Comparison of ENCODE assay signal across 28 cellular contexts in genomic region chr12:42440608-42441007, GRCh38.
"Had no signal": no experiment of that assay in that cellular context is flagged by ENCODE, and none has a peak within 500 bp of the region (broad histone marks: within the 10 kb centered on the region; RNA-seq: fewer than 3 reads in every experiment).

No MANE protein-coding gene starts in this region.

- H3K27ac Mint-ChIP-seq: naive thymus-derived CD8-positive, alpha-beta T cell; natural killer cell treated with Interleukin-12 subunit alpha and Interleukin-12 subunit beta and Interleukin-15 and Interleukin-18, amount 100 ng/mL, for 72 hours; nephron progenitor cell; neural progenitor cell; progenitor cell of endocrine pancreas; stimulated activated memory B cell treated with anti-CD40 and anti-IgM and Interleukin-4, amounts not matched to agents 10 μg/mL and 1 μg/mL and 100 μg/mL, for 72 hours; stimulated activated naive CD8-positive, alpha-beta T cell treated with anti-CD3 and anti-CD28 coated beads, Interleukin-15, amount 100 ng/mL, for 72 hours; type B pancreatic cell had no signal

- H3K4me3 Mint-ChIP-seq: naive thymus-derived CD8-positive, alpha-beta T cell; natural killer cell treated with Interleukin-12 subunit alpha and Interleukin-12 subunit beta and Interleukin-15 and Interleukin-18, amount 100 ng/mL, for 72 hours; nephron progenitor cell; neural progenitor cell; stimulated activated memory B cell treated with anti-CD40 and anti-IgM and Interleukin-4, amounts not matched to agents 10 μg/mL and 1 μg/mL and 100 μg/mL, for 72 hours; stimulated activated naive CD8-positive, alpha-beta T cell treated with anti-CD3 and anti-CD28 coated beads, Interleukin-15, amount 100 ng/mL, for 72 hours; type B pancreatic cell had no signal

- H3K27me3 Mint-ChIP-seq: naive thymus-derived CD8-positive, alpha-beta T cell; natural killer cell treated with Interleukin-12 subunit alpha and Interleukin-12 subunit beta and Interleukin-15 and Interleukin-18, amount 100 ng/mL, for 72 hours; progenitor cell of endocrine pancreas; stimulated activated memory B cell treated with anti-CD40 and anti-IgM and Interleukin-4, amounts not matched to agents 10 μg/mL and 1 μg/mL and 100 μg/mL, for 72 hours; stimulated activated naive CD8-positive, alpha-beta T cell treated with anti-CD3 and anti-CD28 coated beads, Interleukin-15, amount 100 ng/mL, for 72 hours; type B pancreatic cell had no signal

- H3K9me3 Mint-ChIP-seq: natural killer cell treated with Interleukin-12 subunit alpha and Interleukin-12 subunit beta and Interleukin-15 and Interleukin-18, amount 100 ng/mL, for 72 hours had no signal

- ATAC-seq: naive thymus-derived CD8-positive, alpha-beta T cell; natural killer cell treated with Interleukin-12 subunit alpha and Interleukin-12 subunit beta and Interleukin-15 and Interleukin-18, amount 100 ng/mL, for 72 hours; psoas muscle; right cardiac atrium; right lobe of liver; stimulated activated memory B cell treated with anti-CD40 and anti-IgM and Interleukin-4, amounts not matched to agents 10 μg/mL and 1 μg/mL and 100 μg/mL, for 72 hours; stimulated activated naive CD8-positive, alpha-beta T cell treated with anti-CD3 and anti-CD28 coated beads, Interleukin-15, amount 100 ng/mL, for 72 hours; stimulated activated naive CD8-positive, alpha-beta T cell treated with anti-CD3 and anti-CD28 coated beads, Interleukin-15, Interleukin-2, amounts not matched to agents 100 U/mL and 50 U/mL, for 24 hours; upper lobe of right lung had no signal

- DNase-seq: naive thymus-derived CD8-positive, alpha-beta T cell; nephron progenitor cell; occipital lobe; ovary; posterior cingulate gyrus; psoas muscle; right cardiac atrium; right lobe of liver; sigmoid colon; small intestine; stimulated activated CD4-positive, alpha-beta T cell treated with anti-CD3 and anti-CD28 coated beads, Interleukin-15, amount 100 ng/mL, for 24 hours; stimulated activated CD4-positive, alpha-beta T cell treated with anti-CD3 and anti-CD28 coated beads, Interleukin-2, amount 100 ng/mL, for 24 hours; stimulated activated CD4-positive, alpha-beta T cell treated with anti-CD3 and anti-CD28 coated beads, Interleukin-2, amount 100 ng/mL, for 48 hours; stimulated activated CD4-positive, alpha-beta T cell treated with anti-CD3 and anti-CD28 coated beads, Interleukin-4, amount 100 ng/mL, for 24 hours; stimulated activated naive CD4-positive, alpha-beta T cell; stimulated activated naive CD8-positive, alpha-beta T cell treated with anti-CD3 and anti-CD28 coated beads, Interleukin-15, amount 100 ng/mL, for 72 hours; stimulated activated naive CD8-positive, alpha-beta T cell treated with anti-CD3 and anti-CD28 coated beads, Interleukin-15, Interleukin-2, amounts not matched to agents 100 U/mL and 50 U/mL, for 24 hours; substantia nigra; testis; tibial artery; transverse colon; upper lobe of right lung; uterus had no signal

- H3K4me1 Mint-ChIP-seq: nephron progenitor cell; neural progenitor cell; stimulated activated naive CD8-positive, alpha-beta T cell treated with anti-CD3 and anti-CD28 coated beads, Interleukin-15, amount 100 ng/mL, for 72 hours had no signal
